24 cellular contexts compared by ENCODE assay signal in genomic region chr13:47723898-47724297, GRCh38.
"Had no signal": no experiment of that assay in that cellular context is flagged by ENCODE, and none has a peak within 500 bp of the region (broad histone marks: within the 10 kb centered on the region; RNA-seq: fewer than 3 reads in every experiment).

No MANE protein-coding gene starts in this region.

- H3K9me3 ChIP-seq: SJSA1 had no signal

- ATAC-seq: activated T-cell treated with anti-CD3 and anti-CD28 coated beads, Interleukin-2, amount 50 U/mL, for 4 hours; PC-3 had no signal

- H3K36me3 ChIP-seq: brain microvascular endothelial cell, SJSA1 had no signal

- H3K36me3 Mint-ChIP-seq: activated naive CD8-positive, alpha-beta T cell had no signal

- H3K27ac Mint-ChIP-seq: activated B cell treated with CpG ODN at 0.5 μM for 24 hours; activated CD4-positive, alpha-beta T cell treated with anti-CD3 and anti-CD28 coated beads, Interleukin-2, amount 10 ng/mL, durations not matched to agents 24 days and 14 days; activated naive CD8-positive, alpha-beta T cell; T-helper 1 cell treated with Interleukin-12 subunit alpha and Interleukin-12 subunit beta and Interleukin-4 antibody, amounts not matched to agents 30 μg/mL and 1 μg/mL, for 36 hours had no signal

- H3K4me2 ChIP-seq: KMS-11 had no signal

- H3K9ac ChIP-seq: KMS-11 had no signal

- H3K27ac ChIP-seq: brain microvascular endothelial cell, KMS-11, SJSA1 had no signal

- DNase-seq: activated B cell treated with CpG ODN at 0.5 μM for 24 hours; activated CD4-positive, alpha-beta T cell treated with anti-CD3 and anti-CD28 coated beads for 1 hour; activated CD4-positive, alpha-beta T cell treated with anti-CD3 and anti-CD28 coated beads, Interleukin-2, amount 10 ng/mL, durations not matched to agents 24 days and 14 days; activated CD4-positive, alpha-beta T cell treated with anti-CD3 and anti-CD28 coated beads, Interleukin-2, amount 50 U/mL, for 48 hours; activated effector memory CD4-positive, alpha-beta T cell treated with anti-CD3 and anti-CD28 coated beads, Interleukin-2, amount 50 U/mL, for 16 hours; activated naive CD4-positive, alpha-beta T cell treated with Interleukin-2 at 50 U/mL for 16 hours; activated T-cell treated with anti-CD3 and anti-CD28 coated beads, Interleukin-2, amount 50 U/mL, for 4 hours; brain microvascular endothelial cell; cerebellar nuclear complex; NCI-H1092; NCI-H1417; NCI-H1930; NCI-H2171; NCI-H2227 treated with DMSO at 0.1 percent for 48 hours; NCI-H446 treated with DMSO at 0.1 percent for 48 hours; NCI-H524 treated with DMSO at 0.1 percent for 48 hours; NCI-H774; PC-3; SHP77 had no signal

- H3K4me3 ChIP-seq: SJSA1 had no signal

- H3K27me3 ChIP-seq: brain microvascular endothelial cell, SJSA1 had no signal

- H3K9me3 Mint-ChIP-seq: activated CD4-positive, alpha-beta T cell treated with anti-CD3 and anti-CD28 coated beads, Interleukin-2, amount 10 ng/mL, durations not matched to agents 24 days and 14 days had no signal

- H3K4me1 ChIP-seq: SJSA1 had no signal

- FAIRE-seq: RCC 7860 had no signal
